Comparison of ENCODE assay signal across 11 cellular contexts in the genomic region with DNA sequence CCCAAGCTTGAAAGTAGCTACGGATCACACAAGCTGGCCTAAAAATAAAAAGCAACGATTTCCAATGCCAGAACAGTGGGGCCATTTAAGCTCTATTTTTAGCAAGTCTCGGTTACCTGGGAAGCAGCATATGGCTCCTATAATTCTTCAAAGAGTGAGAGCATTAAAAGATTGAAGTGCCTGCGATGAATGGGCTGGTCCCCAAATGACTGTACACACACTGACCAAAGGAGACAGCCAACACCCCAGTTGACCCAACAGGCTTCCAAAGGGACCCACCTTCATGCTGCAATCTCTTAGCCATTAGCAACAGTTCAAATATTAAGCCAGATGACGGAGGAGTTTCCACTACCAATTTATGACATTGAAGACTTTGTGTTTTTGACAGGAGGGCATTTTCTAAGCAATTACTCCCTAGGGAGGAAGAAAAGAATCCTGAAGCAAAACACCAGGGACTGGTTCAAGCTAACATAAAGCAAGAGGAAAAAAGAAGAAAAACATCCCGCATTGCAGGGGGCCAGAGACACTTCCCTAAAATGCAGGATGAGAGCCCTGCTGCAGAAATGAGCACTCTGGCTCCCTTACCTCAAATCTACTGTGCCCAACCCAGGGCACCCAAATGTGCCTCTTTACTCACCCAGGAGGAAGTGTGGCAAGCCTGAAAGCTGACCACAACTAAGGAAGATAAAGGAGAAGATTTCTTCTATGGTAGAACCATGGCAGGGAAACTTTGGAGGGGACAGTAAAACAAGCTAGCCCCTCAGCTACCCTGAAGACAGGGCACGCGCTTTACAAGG. TPM values are rescaled to one million over a fixed set of nuclear protein-coding genes. Genes with fewer than 3 reads are reported as not detected.
DNase-seq lines count a peak whose midpoint lies in the region; ATAC-seq and TF ChIP-seq lines count a peak whose summit lies in the region.
"Had no signal": no experiment of that assay in that cellular context is flagged by ENCODE, and none has a peak within 500 bp of the region (broad histone marks: within the 10 kb centered on the region; RNA-seq: fewer than 3 reads in every experiment).

No MANE protein-coding gene starts in this region.

- H3K36me3 Mint-ChIP-seq in CD8-positive, alpha-beta memory T cell: peaks cover 0 to 2% (median 0%) of the 10 kb centered on the region in 3 donors
- peaks cover 15% of the 10 kb centered on the region for H3K36me3 Mint-ChIP-seq in activated CD8-positive, alpha-beta T cell treated with anti-CD3 and anti-CD28 coated beads, Interleukin-2, amount 10 ng/mL, durations not matched to agents 7 days and 5 days (ENCODE audit: low read depth)
- H3K36me3 Mint-ChIP-seq: neural progenitor cell had no signal

- DNase-seq in CD8-positive, alpha-beta memory T cell: no peak
- DNase-seq in Kasumi-1 (lab: John Stamatoyannopoulos, UW): peak; percentile 77 to 82
- DNase-seq in activated CD8-positive, alpha-beta T cell treated with anti-CD3 and anti-CD28 coated beads, Interleukin-2, amount 10 ng/mL, durations not matched to agents 7 days and 5 days: no peak
- DNase-seq in mucosa of descending colon: no peak
- DNase-seq in putamen (ENCODE audit: low spot score): no peak
- no peak for DNase-seq in SK-N-DZ (ENCODE audit: low spot score)
- DNase-seq in kidney tubule cell (ENCODE audit: low spot score): no peak
- DNase-seq: activated naive CD4-positive, alpha-beta T cell treated with anti-CD3 and anti-CD28 coated beads for 36 hours; DMS53 had no signal

- intact Hi-C loops in mucosa of descending colon (cut with DNase I, micrococcal nuclease): no loop called here

- H3K27ac ChIP-seq in CD8-positive, alpha-beta memory T cell (ENCODE audit: low read depth, low read length): no peak overlapping the region
- H3K27ac ChIP-seq: neural progenitor cell had no signal

- H3K27me3 Mint-ChIP-seq in CD8-positive, alpha-beta memory T cell: peaks cover 0 to 3% of the 10 kb centered on the region in 2 donors
- H3K27me3 Mint-ChIP-seq in activated CD8-positive, alpha-beta T cell treated with anti-CD3 and anti-CD28 coated beads, Interleukin-2, amount 10 ng/mL, durations not matched to agents 7 days and 5 days (ENCODE audit: low read depth): no peaks in the 10 kb centered on the region

- H3K27me3 ChIP-seq in CD8-positive, alpha-beta memory T cell (ENCODE audit: insufficient read depth, low read length, poor library complexity, severe bottlenecking): no peaks in the 10 kb centered on the region
- H3K27me3 ChIP-seq: neural progenitor cell had no signal

- POLR2A ChIA-PET in CD8-positive, alpha-beta memory T cell (lab: Charles Lee): interaction anchor here (0.5 kb wide), 1 partner anchor 109 kb away, joined by 4 read pairs; no protein-coding TSS in a partner anchor
- POLR2A ChIA-PET in activated CD8-positive, alpha-beta T cell treated with anti-CD3 and anti-CD28 coated beads, Interleukin-2, amount 10 ng/mL, durations not matched to agents 7 days and 5 days (lab: Charles Lee): no interaction called here

- H3K4me1 Mint-ChIP-seq in CD8-positive, alpha-beta memory T cell: peaks cover 48 to 80% (median 79%) of the 10 kb centered on the region in 3 donors
- peaks cover 66% of the 10 kb centered on the region for H3K4me1 Mint-ChIP-seq in activated CD8-positive, alpha-beta T cell treated with anti-CD3 and anti-CD28 coated beads, Interleukin-2, amount 10 ng/mL, durations not matched to agents 7 days and 5 days (ENCODE audit: low read depth)

- no peak for ATAC-seq in activated CD8-positive, alpha-beta T cell treated with anti-CD3 and anti-CD28 coated beads, Interleukin-2, amount 10 ng/mL, durations not matched to agents 7 days and 5 days
- ATAC-seq in mucosa of descending colon: peak; percentile 44
- no peak for ATAC-seq in HG03159 (IDR thresholded peaks at IDR 0.05; ENCODE audit: unreplicated experiment)

- no peaks in the 10 kb centered on the region for H3K36me3 ChIP-seq in CD8-positive, alpha-beta memory T cell (ENCODE audit: insufficient read depth, low read length)
- H3K36me3 ChIP-seq in mucosa of descending colon (ENCODE audit: low read depth): no peaks in the 10 kb centered on the region
- H3K36me3 ChIP-seq: neural progenitor cell had no signal

- H3K4me3 ChIP-seq in CD8-positive, alpha-beta memory T cell (ENCODE audit: low read length): no peak overlapping the region
- no peak overlapping the region for H3K4me3 ChIP-seq in mucosa of descending colon
- H3K4me3 ChIP-seq: neural progenitor cell had no signal

- H3K4me1 ChIP-seq in CD8-positive, alpha-beta memory T cell (ENCODE audit: insufficient read depth, low read length): peaks cover 25% of the 10 kb centered on the region
- no peaks in the 10 kb centered on the region for H3K4me1 ChIP-seq in mucosa of descending colon (ENCODE audit: low read depth)
- H3K4me1 ChIP-seq: neural progenitor cell had no signal

- H3K9me3 Mint-ChIP-seq in CD8-positive, alpha-beta memory T cell: no peaks in the 10 kb centered on the region
- H3K9me3 Mint-ChIP-seq in activated CD8-positive, alpha-beta T cell treated with anti-CD3 and anti-CD28 coated beads, Interleukin-2, amount 10 ng/mL, durations not matched to agents 7 days and 5 days (ENCODE audit: insufficient read depth): no peaks in the 10 kb centered on the region
- H3K9me3 Mint-ChIP-seq: activated naive CD4-positive, alpha-beta T cell treated with anti-CD3 and anti-CD28 coated beads for 36 hours had no signal

- no peaks in the 10 kb centered on the region for H3K9me3 ChIP-seq in CD8-positive, alpha-beta memory T cell (ENCODE audit: low read length)
- no peaks in the 10 kb centered on the region for H3K9me3 ChIP-seq in mucosa of descending colon

- peak overlapping the region in 5 of 7 donors; percentile 4 to 74 (median 24) for H3K4me3 Mint-ChIP-seq in CD8-positive, alpha-beta memory T cell
- peak overlapping the region; percentile 20 for H3K4me3 Mint-ChIP-seq in activated CD8-positive, alpha-beta T cell treated with anti-CD3 and anti-CD28 coated beads, Interleukin-2, amount 10 ng/mL, durations not matched to agents 7 days and 5 days
- H3K4me3 Mint-ChIP-seq: activated naive CD4-positive, alpha-beta T cell treated with anti-CD3 and anti-CD28 coated beads for 36 hours; neural progenitor cell had no signal

- CTCF ChIA-PET in CD8-positive, alpha-beta memory T cell (lab: Charles Lee): interaction anchor here (0.7 kb wide), 1 partner anchor 20 kb away, joined by 3 read pairs; no protein-coding TSS in a partner anchor
- CTCF ChIA-PET in activated CD8-positive, alpha-beta T cell treated with anti-CD3 and anti-CD28 coated beads, Interleukin-2, amount 10 ng/mL, durations not matched to agents 7 days and 5 days (lab: Charles Lee): interaction anchor here (0.6 to 1.7 kb wide), 5 partner anchors 10 to 240 kb away, joined by 3 to 6 read pairs (median 3); no protein-coding TSS in a partner anchor

- peak overlapping the region in 6 of 8 donors; percentile 16 to 64 (median 44) for H3K27ac Mint-ChIP-seq in CD8-positive, alpha-beta memory T cell
- H3K27ac Mint-ChIP-seq in activated CD8-positive, alpha-beta T cell treated with anti-CD3 and anti-CD28 coated beads, Interleukin-2, amount 10 ng/mL, durations not matched to agents 7 days and 5 days: peak overlapping the region; percentile 70
- H3K27ac Mint-ChIP-seq: activated naive CD4-positive, alpha-beta T cell treated with anti-CD3 and anti-CD28 coated beads for 36 hours; neural progenitor cell had no signal

- no peak for TF ChIP-seq CTCF in mucosa of descending colon (IDR thresholded peaks at IDR 0.05)

RNA-seq across cellular contexts. Expression of a gene that starts 21.6 kb away (rescaled TPM):
- total RNA-seq in CD8-positive, alpha-beta memory T cell: 10 to 100 TPM; 79.7 to 91.9 TPM
- polyA plus RNA-seq in CD8-positive, alpha-beta memory T cell: 221 TPM
- 10 to 100 TPM; 85.6 to 95.3 TPM for total RNA-seq in activated CD8-positive, alpha-beta T cell treated with anti-CD3 and anti-CD28 coated beads, Interleukin-2, amount 10 ng/mL, durations not matched to agents 7 days and 5 days
- 10 to 100 TPM; 31.5 to 97.2 (median 47.3) TPM for total RNA-seq in mucosa of descending colon
- polyA plus RNA-seq in SK-N-DZ (2014; cell fraction: cytosol; rRNA removed): 3.1 and 5.3 TPM in 2 replicates
- polyA plus RNA-seq in SK-N-DZ (2014; cell fraction: nucleus; rRNA removed): 2.0 and 3.7 TPM in 2 replicates

Comparison
In these comparisons a context has a peak if more than half of its experiments do, and no peak if none do; other contexts are left out.
1. DNase-seq: peak in Kasumi-1 (2 of 2); none in CD8-positive, alpha-beta memory T cell (0 of 5), activated CD8-positive, alpha-beta T cell treated with anti-CD3 and anti-CD28 coated beads, Interleukin-2, amount 10 ng/mL, durations not matched to agents 7 days and 5 days (single experiment), mucosa of descending colon (0 of 3), putamen (single experiment), SK-N-DZ (single experiment) and kidney tubule cell (single experiment).